ENCODE assay signal across 19 cellular contexts in genomic region chr2:60306231-60306861, GRCh38.
A peak's percentile ranks its signal among the peaks of the same experiment; 100 is the strongest.
DNase-seq lines count a peak whose midpoint lies in the region; ATAC-seq, FAIRE-seq and TF ChIP-seq lines count a peak whose summit lies in the region.
"Had no signal": no experiment of that assay in that cellular context is flagged by ENCODE, and none has a peak within 500 bp of the region (broad histone marks: within the 10 kb centered on the region; RNA-seq: fewer than 3 reads in every experiment).

No MANE protein-coding gene starts in this region.

- FAIRE-seq in H1 (lab: Jason Lieb, UNC), result no peak
- FAIRE-seq: endometrium, HTR-8/SVneo had no signal

- H4K8ac ChIP-seq in H1 (ENCODE audit: extremely low read depth, insufficient read depth, low read length), result no peak overlapping the region

- POLR2A ChIA-PET in H1 (lab: Charles Lee; ENCODE audit: partially characterized antibody), result no interaction called here

- H2AFZ ChIP-seq in OCI-LY3 (ENCODE audit: low read depth, low read length) (peak overlapping the region; percentile 42; the same call in 1 of the 2 replicates), H1 (ENCODE audit: low read length) (no peak overlapping the region)

- H2BK15ac ChIP-seq in H1 (ENCODE audit: low read length), result no peak overlapping the region

- H3K36me3 Mint-ChIP-seq in osteocyte (ENCODE audit: unreplicated experiment), result no peaks in the 10 kb centered on the region
- H3K36me3 Mint-ChIP-seq in activated naive CD4-positive, alpha-beta T cell treated with anti-CD3 and anti-CD28 coated beads, Interleukin-2, amount 10 ng/mL, durations not matched to agents 7 days and 5 days, result no peaks in the 10 kb centered on the region
- H3K36me3 Mint-ChIP-seq: activated naive CD8-positive, alpha-beta T cell had no signal

- no peak for TF ChIP-seq POLR2A in H1 (IDR thresholded peaks at IDR 0.05; ENCODE audit: control extremely low read depth in 1 of 2, low read depth in 2 of 2, low read length in 2 of 2)

- H3K4me2 ChIP-seq in OCI-LY3 (ENCODE audit: low read length) (no peak overlapping the region), H1 (ENCODE audit: insufficient read depth in 1 of 2, low read depth in 2 of 2, low read length in 2 of 2) (no peak overlapping the region)

- H3K27ac ChIP-seq in HL-60 (replicated peaks) (peak overlapping the region; percentile 63), OCI-LY3 (ENCODE audit: low read length) (no peak overlapping the region), H1 (ENCODE audit: low read depth, low read length) (no peak overlapping the region)
- H3K27ac ChIP-seq: thoracic aorta had no signal

- H2BK120ac ChIP-seq in H1 (replicated peaks; ENCODE audit: low read depth, low read length), result no peak overlapping the region

- H2BK12ac ChIP-seq in H1 (ENCODE audit: low read depth, low read length), result no peak overlapping the region

- intact Hi-C loops in posterior vena cava (cut with DNase I), result no loop called here

- no peak overlapping the region for H3K14ac ChIP-seq in H1 (ENCODE audit: insufficient read length)

- H3K4me1 Mint-ChIP-seq in osteocyte (ENCODE audit: unreplicated experiment), result no peaks in the 10 kb centered on the region
- peaks cover 2% of the 10 kb centered on the region for H3K4me1 Mint-ChIP-seq in activated naive CD4-positive, alpha-beta T cell treated with anti-CD3 and anti-CD28 coated beads, Interleukin-2, amount 10 ng/mL, durations not matched to agents 7 days and 5 days

- no peaks in the 10 kb centered on the region for H3K27me3 ChIP-seq in HL-60 (ENCODE audit: insufficient read depth, poor library complexity, severe bottlenecking)
- no peaks in the 10 kb centered on the region for H3K27me3 ChIP-seq in OCI-LY3 (ENCODE audit: low read depth, low read length)
- H3K27me3 ChIP-seq in H1 (replicated peaks in 1 of 4; ENCODE audit: control insufficient read depth in 3 of 4, extremely low read depth in 1 of 4, insufficient read depth in 3 of 4, low read length in 3 of 4), result no peaks in the 10 kb centered on the region
- H3K27me3 ChIP-seq: MG63 had no signal

- H3K18ac ChIP-seq in H1 (ENCODE audit: extremely low read depth, low read length), result peak overlapping the region; percentile 17; the same call in 1 of the 2 replicates

- TF ChIP-seq CTCF in HL-60 (IDR thresholded peaks at IDR 0.05; ENCODE audit: insufficient read depth, low read length) (no peak), OCI-LY3 (IDR thresholded peaks at IDR 0.05; ENCODE audit: low read depth, low read length) (no peak), H1 (IDR thresholded peaks at IDR 0.05; ENCODE audit: control extremely low read depth in 1 of 3, insufficient read depth in 1 of 3, low read depth in 1 of 3, low read length in 3 of 3) (no peak), osteocyte (IDR thresholded peaks at IDR 0.05) (no peak)

- TF ChIP-seq RAD21 in H1 (IDR thresholded peaks at IDR 0.05 in 1 of 2, conservative IDR thresholded peaks at IDR 0.05 in 1 of 2; ENCODE audit: low read depth in 2 of 2, low read length in 2 of 2), result no peak

- H3K23me2 ChIP-seq in H1 (ENCODE audit: low read depth, low read length), result no peaks in the 10 kb centered on the region

- no peak overlapping the region for H3K23ac ChIP-seq in H1 (ENCODE audit: insufficient read length)

- H2BK20ac ChIP-seq in H1 (ENCODE audit: low read length), result no peak overlapping the region

- no peak overlapping the region for H4K5ac ChIP-seq in H1 (ENCODE audit: insufficient read length, low read depth, low read length)

- H3K27me3 Mint-ChIP-seq in osteocyte (ENCODE audit: unreplicated experiment), result peaks cover 23% of the 10 kb centered on the region
- peaks cover 19% of the 10 kb centered on the region for H3K27me3 Mint-ChIP-seq in activated naive CD4-positive, alpha-beta T cell treated with anti-CD3 and anti-CD28 coated beads, Interleukin-2, amount 10 ng/mL, durations not matched to agents 7 days and 5 days
- H3K27me3 Mint-ChIP-seq: activated naive CD8-positive, alpha-beta T cell had no signal

- no peak overlapping the region for H3K27ac Mint-ChIP-seq in osteocyte (ENCODE audit: unreplicated experiment)
- H3K27ac Mint-ChIP-seq in activated naive CD4-positive, alpha-beta T cell treated with anti-CD3 and anti-CD28 coated beads, Interleukin-2, amount 10 ng/mL, durations not matched to agents 7 days and 5 days, result no peak overlapping the region
- H3K27ac Mint-ChIP-seq: activated CD4-positive, alpha-beta T cell treated with anti-CD3 and anti-CD28 coated beads for 36 hours; activated naive CD8-positive, alpha-beta T cell had no signal

- no peak for TF ChIP-seq EP300 in H1 (IDR thresholded peaks at IDR 0.05; ENCODE audit: borderline replicate concordance in 1 of 2, low read depth in 2 of 2, low read length in 2 of 2)

- no peak overlapping the region for H3K56ac ChIP-seq in H1 (replicated peaks; ENCODE audit: insufficient read length, low read depth, low read length)

- H3K4ac ChIP-seq in H1 (replicated peaks; ENCODE audit: insufficient read length, low read depth, low read length), result no peak overlapping the region

- CTCF ChIA-PET in H1 (lab: Charles Lee; ENCODE audit: partially characterized antibody), result interaction anchor here (0.7 to 1.7 kb wide), 4 partner anchors 9 to 15 kb away, joined by 3 to 6 read pairs (median 4); no protein-coding TSS in a partner anchor
- CTCF ChIA-PET in activated naive CD4-positive, alpha-beta T cell treated with anti-CD3 and anti-CD28 coated beads, Interleukin-2, amount 10 ng/mL, durations not matched to agents 7 days and 5 days (lab: Charles Lee), result interaction anchor here (1.1 kb wide), 1 partner anchor 337 kb away, joined by 3 read pairs; no protein-coding TSS in a partner anchor

- H3K4me1 ChIP-seq in OCI-LY3 (ENCODE audit: low read length) (peaks cover 33% of the 10 kb centered on the region), H1 (replicated peaks in 1 of 4; ENCODE audit: control insufficient read depth in 3 of 4, insufficient read depth in 4 of 4, low read length in 3 of 4) (peaks cover 0 to 5% (median 0%) of the 10 kb centered on the region in 4 experiments; a peak in 1 of 7 replicates)

- 76% methylated on average over 3 of the region's 5 CpGs; no CpG with 5 or more reads in 1 of the 2 experiments for WGBS in H1 (ENCODE audit: extremely low coverage in 1 of 2, insufficient coverage in 1 of 2, insufficient read length in 1 of 2, insufficient replicate concordance in 2 of 2, low coverage in 1 of 2, low lambda C conversion rate in 2 of 2, missing lambda C conversion rate in 1 of 2), 2 experiments

- H3K9ac ChIP-seq in OCI-LY3 (ENCODE audit: low read length) (no peak overlapping the region), H1 (replicated peaks in 1 of 4; ENCODE audit: extremely low read depth in 1 of 4, low read depth in 3 of 4, low read length in 3 of 4) (no peak overlapping the region)

- no peak for ATAC-seq in HG03565 (IDR thresholded peaks at IDR 0.05; ENCODE audit: unreplicated experiment)
- ATAC-seq: activated CD4-positive, alpha-beta T cell treated with anti-CD3 and anti-CD28 coated beads for 36 hours; left cardiac atrium had no signal

- no peak overlapping the region for H2AK5ac ChIP-seq in H1 (ENCODE audit: low read depth, low read length)

- H3K36me3 ChIP-seq in OCI-LY3 (replicated peaks; ENCODE audit: low read depth, low read length) (no peaks in the 10 kb centered on the region), H1 (ENCODE audit: control insufficient read depth in 2 of 4, insufficient read depth in 4 of 4, low read length in 3 of 4) (no peaks in the 10 kb centered on the region; a peak in 1 of 8 replicates)
- H3K36me3 ChIP-seq: MG63, thoracic aorta had no signal

- DNase-seq in HL-60 (ENCODE audit: low read depth in 1 of 2, low spot score in 1 of 2), result peak in 1 of 2 experiments; percentile 62
- no peak for DNase-seq in H1 (ENCODE audit: low read depth in 1 of 2, low spot score in 2 of 2)
- DNase-seq in osteocyte (ENCODE audit: extremely low spot score, unreplicated experiment), result peak; percentile 49
- no peak for DNase-seq in activated naive CD4-positive, alpha-beta T cell treated with anti-CD3 and anti-CD28 coated beads, Interleukin-2, amount 10 ng/mL, durations not matched to agents 7 days and 5 days
- no peak for DNase-seq in stimulated activated CD4-positive, alpha-beta T cell treated with anti-CD3 and anti-CD28 coated beads, Interleukin-4, amount 100 ng/mL, for 1 hour
- DNase-seq in posterior vena cava (ENCODE audit: low spot score), result no peak
- DNase-seq: activated CD4-positive, alpha-beta T cell treated with anti-CD3 and anti-CD28 coated beads for 36 hours; activated T-cell treated with anti-CD3 and anti-CD28 coated beads for 4 hours; caudate nucleus; left cardiac atrium; MG63; NCI-H345; T-helper 2 cell had no signal

- H3K4me3 ChIP-seq in HL-60 (replicated peaks; ENCODE audit: insufficient read depth, low read length) (no peak overlapping the region), OCI-LY3 (ENCODE audit: low read length) (no peak overlapping the region), H1 (ENCODE audit: extremely low read depth in 1 of 4, insufficient read depth in 2 of 4, low read depth in 3 of 4, low read length in 4 of 4) (no peak overlapping the region)
- H3K4me3 ChIP-seq: MG63, thoracic aorta had no signal

- H2BK5ac ChIP-seq in H1 (ENCODE audit: low read depth, low read length), result no peak overlapping the region

- no peaks in the 10 kb centered on the region for H3K9me3 Mint-ChIP-seq in osteocyte (ENCODE audit: unreplicated experiment)
- no peaks in the 10 kb centered on the region for H3K9me3 Mint-ChIP-seq in activated naive CD4-positive, alpha-beta T cell treated with anti-CD3 and anti-CD28 coated beads, Interleukin-2, amount 10 ng/mL, durations not matched to agents 7 days and 5 days

- H4K91ac ChIP-seq in H1 (replicated peaks; ENCODE audit: insufficient read length, low read length), result no peak overlapping the region

- no peaks in the 10 kb centered on the region for H3K9me3 ChIP-seq in OCI-LY3 (ENCODE audit: insufficient read depth, low read length)
- no peaks in the 10 kb centered on the region for H3K9me3 ChIP-seq in H1 (ENCODE audit: insufficient read depth in 2 of 2, low read depth in 1 of 2, low read length in 1 of 2)
- H3K9me3 ChIP-seq: MG63, thoracic aorta had no signal

- H3K79me1 ChIP-seq in H1 (ENCODE audit: low read depth, low read length), result no peaks in the 10 kb centered on the region

- H3K4me3 Mint-ChIP-seq in osteocyte (ENCODE audit: unreplicated experiment), result no peak overlapping the region
- H3K4me3 Mint-ChIP-seq in activated naive CD4-positive, alpha-beta T cell treated with anti-CD3 and anti-CD28 coated beads, Interleukin-2, amount 10 ng/mL, durations not matched to agents 7 days and 5 days, result no peak overlapping the region
- H3K4me3 Mint-ChIP-seq: activated CD4-positive, alpha-beta T cell treated with anti-CD3 and anti-CD28 coated beads for 36 hours; activated naive CD8-positive, alpha-beta T cell had no signal

- H4K20me1 ChIP-seq in OCI-LY3 (ENCODE audit: insufficient read depth, low read length), result no peaks in the 10 kb centered on the region
- no peaks in the 10 kb centered on the region for H4K20me1 ChIP-seq in H1 (replicated peaks in 1 of 2; ENCODE audit: control insufficient read depth in 1 of 2, insufficient read depth in 2 of 2, low read length in 2 of 2)

- H3K79me2 ChIP-seq in OCI-LY3 (ENCODE audit: low read length), result no peaks in the 10 kb centered on the region
- no peaks in the 10 kb centered on the region for H3K79me2 ChIP-seq in H1 (ENCODE audit: control insufficient read depth in 1 of 2, insufficient read depth in 2 of 2, low read length in 2 of 2)
